ENCODE assay signal across 1 cellular context in genomic region chr11:27420722-27421572, GRCh38.
TF ChIP-seq lines count a peak whose summit lies in the region.

No MANE protein-coding gene starts in this region.

TF ChIP-seq in K562, 482 proteins besides CTCF, POLR2A, EP300 and RAD21 (continued from another document and continues in another):
- TF ChIP-seq RREB1 (CRISPR knock-in tag; IDR thresholded peaks at IDR 0.05) (no peak), TBL1XR1 (IDR thresholded peaks at IDR 0.05; ENCODE audit: low read length in 2 of 2) (peak; percentile 63 to 97; a peak in 3 of 4 replicates), NFE2L1 (tag; IDR thresholded peaks at IDR 0.05; ENCODE audit: borderline replicate concordance, low read depth) (no peak), ZNF398 (CRISPR knock-in tag; IDR thresholded peaks at IDR 0.05) (no peak), BDP1 (IDR thresholded peaks at IDR 0.05; ENCODE audit: insufficient read depth, insufficient read length) (no peak), LARP7 (IDR thresholded peaks at IDR 0.05) (no peak), SRF (CRISPR knock-in tag; IDR thresholded peaks at IDR 0.05) (no peak), MLLT1 (IDR thresholded peaks at IDR 0.05) (peak; percentile 27 to 91; a peak in 3 of 4 replicates), PRMT5 (CRISPR knock-in tag; IDR thresholded peaks at IDR 0.05) (no peak), FOS (IDR thresholded peaks at IDR 0.05; ENCODE audit: extremely low read depth, insufficient read length) (no peak), RBM39 (optimal IDR thresholded peaks at IDR 0.05; ENCODE audit: low read depth, low read length) (no peak), KDM2B (CRISPR knock-in tag; IDR thresholded peaks at IDR 0.05) (no peak), ZNF780A (CRISPR knock-in tag; IDR thresholded peaks at IDR 0.05) (no peak), C11orf30 (IDR thresholded peaks at IDR 0.05; ENCODE audit: low read depth) (no peak), POLR3G (IDR thresholded peaks at IDR 0.05; ENCODE audit: extremely low read depth, insufficient read length, insufficient replicate concordance) (no peak), PHB (CRISPR knock-in tag; IDR thresholded peaks at IDR 0.05) (no peak), NFRKB (IDR thresholded peaks at IDR 0.05; ENCODE audit: low read depth) (no peak; the same call in 1 of the 2 replicates), ZNF124 (CRISPR knock-in tag; IDR thresholded peaks at IDR 0.05) (no peak), HNRNPK (IDR thresholded peaks at IDR 0.05; ENCODE audit: low read depth, low read length, poor library complexity, severe bottlenecking) (no peak), EZH2 (IDR thresholded peaks at IDR 0.05; ENCODE audit: borderline replicate concordance, low read depth, low read length) (no peak; the same call in 1 of the 2 replicates), ZFX (CRISPR knock-in tag; IDR thresholded peaks at IDR 0.05) (no peak), ZKSCAN1 (IDR thresholded peaks at IDR 0.05; ENCODE audit: low read depth, low read length) (no peak), VEZF1 (CRISPR knock-in tag; IDR thresholded peaks at IDR 0.05) (peak; percentile 67), ZNF77 (CRISPR knock-in tag; IDR thresholded peaks at IDR 0.05) (no peak), ZNF282 (CRISPR knock-in tag; IDR thresholded peaks at IDR 0.05) (no peak), DLX4 (CRISPR knock-in tag; IDR thresholded peaks at IDR 0.05) (no peak), ZBTB9 (CRISPR knock-in tag; IDR thresholded peaks at IDR 0.05) (peak; percentile 57; the same call in 1 of the 2 replicates), DNMT1 (IDR thresholded peaks at IDR 0.05) (no peak), ZNF436 (CRISPR knock-in tag; IDR thresholded peaks at IDR 0.05) (no peak), KAT2B (IDR thresholded peaks at IDR 0.05; ENCODE audit: low read depth, low read length) (no peak), WHSC1 (IDR thresholded peaks at IDR 0.05; ENCODE audit: low read length) (no peak), SAFB2 (IDR thresholded peaks at IDR 0.05; ENCODE audit: borderline replicate concordance, low read depth, low read length, severe bottlenecking) (no peak), MTF1 (CRISPR knock-in tag; IDR thresholded peaks at IDR 0.05; ENCODE audit: borderline replicate concordance) (no peak), SMARCC2 (IDR thresholded peaks at IDR 0.05; ENCODE audit: low read depth) (peak; percentile 98), HSF4 (CRISPR knock-in tag; IDR thresholded peaks at IDR 0.05; ENCODE audit: borderline replicate concordance) (no peak), NCOR1 (IDR thresholded peaks at IDR 0.05) (peak; percentile 98), ZMIZ1 (IDR thresholded peaks at IDR 0.05; ENCODE audit: low read depth in 2 of 2, low read length in 2 of 2) (peak in 1 of 2 experiments; percentile 94; a peak in 2 of 4 replicates), MTA3 (IDR thresholded peaks at IDR 0.05; ENCODE audit: borderline replicate concordance) (peak; percentile 61), GTF2A2 (tag; IDR thresholded peaks at IDR 0.05) (no peak), MAFK (IDR thresholded peaks at IDR 0.05; ENCODE audit: low read length) (no peak), POLR2H (tag; IDR thresholded peaks at IDR 0.05; ENCODE audit: low read depth) (no peak), IRF2 (CRISPR knock-in tag; IDR thresholded peaks at IDR 0.05) (no peak), HDAC8 (tag; IDR thresholded peaks at IDR 0.05) (no peak), HOXB6 (CRISPR knock-in tag; IDR thresholded peaks at IDR 0.05; ENCODE audit: borderline replicate concordance) (no peak), ZZZ3 (IDR thresholded peaks at IDR 0.05) (no peak)
- TF ChIP-seq, protein P1, sequence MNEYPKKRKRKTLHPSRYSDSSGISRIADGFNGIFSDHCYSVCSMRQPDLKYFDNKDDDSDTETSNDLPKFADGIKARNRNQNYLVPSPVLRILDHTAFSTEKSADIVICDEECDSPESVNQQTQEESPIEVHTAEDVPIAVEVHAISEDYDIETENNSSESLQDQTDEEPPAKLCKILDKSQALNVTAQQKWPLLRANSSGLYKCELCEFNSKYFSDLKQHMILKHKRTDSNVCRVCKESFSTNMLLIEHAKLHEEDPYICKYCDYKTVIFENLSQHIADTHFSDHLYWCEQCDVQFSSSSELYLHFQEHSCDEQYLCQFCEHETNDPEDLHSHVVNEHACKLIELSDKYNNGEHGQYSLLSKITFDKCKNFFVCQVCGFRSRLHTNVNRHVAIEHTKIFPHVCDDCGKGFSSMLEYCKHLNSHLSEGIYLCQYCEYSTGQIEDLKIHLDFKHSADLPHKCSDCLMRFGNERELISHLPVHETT (CRISPR knock-in tag; conservative IDR thresholded peaks at IDR 0.05 in 1 of 2, IDR thresholded peaks at IDR 0.05 in 1 of 2): peak in 1 of 2 experiments; percentile 54; a peak in 1 of 4 replicates
- TF ChIP-seq, protein P2, sequence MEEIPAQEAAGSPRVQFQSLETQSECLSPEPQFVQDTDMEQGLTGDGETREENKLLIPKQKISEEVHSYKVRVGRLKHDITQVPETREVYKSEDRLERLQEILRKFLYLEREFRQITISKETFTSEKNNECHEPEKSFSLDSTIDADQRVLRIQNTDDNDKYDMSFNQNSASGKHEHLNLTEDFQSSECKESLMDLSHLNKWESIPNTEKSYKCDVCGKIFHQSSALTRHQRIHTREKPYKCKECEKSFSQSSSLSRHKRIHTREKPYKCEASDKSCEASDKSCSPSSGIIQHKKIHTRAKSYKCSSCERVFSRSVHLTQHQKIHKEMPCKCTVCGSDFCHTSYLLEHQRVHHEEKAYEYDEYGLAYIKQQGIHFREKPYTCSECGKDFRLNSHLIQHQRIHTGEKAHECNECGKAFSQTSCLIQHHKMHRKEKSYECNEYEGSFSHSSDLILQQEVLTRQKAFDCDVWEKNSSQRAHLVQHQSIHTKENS (CRISPR knock-in tag; IDR thresholded peaks at IDR 0.05): no peak
- TF ChIP-seq, protein P3, sequence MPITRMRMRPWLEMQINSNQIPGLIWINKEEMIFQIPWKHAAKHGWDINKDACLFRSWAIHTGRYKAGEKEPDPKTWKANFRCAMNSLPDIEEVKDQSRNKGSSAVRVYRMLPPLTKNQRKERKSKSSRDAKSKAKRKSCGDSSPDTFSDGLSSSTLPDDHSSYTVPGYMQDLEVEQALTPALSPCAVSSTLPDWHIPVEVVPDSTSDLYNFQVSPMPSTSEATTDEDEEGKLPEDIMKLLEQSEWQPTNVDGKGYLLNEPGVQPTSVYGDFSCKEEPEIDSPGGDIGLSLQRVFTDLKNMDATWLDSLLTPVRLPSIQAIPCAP (CRISPR knock-in tag; IDR thresholded peaks at IDR 0.05; ENCODE audit: borderline replicate concordance): no peak
